In genomic region chr3:142828703-142829304, GRCh38 we compare ENCODE assay signal across 1 cellular context.
TF ChIP-seq lines count a peak whose summit lies in the region.

No MANE protein-coding gene starts in this region.

TF ChIP-seq in HepG2, 621 proteins besides CTCF, POLR2A, EP300 and RAD21 (continued from another document and continues in another):
- TF ChIP-seq MLXIP (CRISPR knock-in tag; IDR thresholded peaks at IDR 0.05; ENCODE audit: borderline replicate concordance) (no peak), ZNF296 (CRISPR knock-in tag; conservative IDR thresholded peaks at IDR 0.05) (no peak), ZNF260 (CRISPR knock-in tag; IDR thresholded peaks at IDR 0.05; ENCODE audit: borderline replicate concordance, low read depth) (no peak), FOXO1 (CRISPR knock-in tag; IDR thresholded peaks at IDR 0.05) (peak; percentile 45; the same call in 1 of the 2 replicates), ZKSCAN8 (CRISPR knock-in tag; IDR thresholded peaks at IDR 0.05; ENCODE audit: borderline replicate concordance) (peak; percentile 47; the same call in 1 of the 2 replicates), ZNF280D (CRISPR knock-in tag; IDR thresholded peaks at IDR 0.05) (peak; percentile 71; the same call in 1 of the 2 replicates), POGZ (CRISPR knock-in tag; IDR thresholded peaks at IDR 0.05) (peak; percentile 25; the same call in 1 of the 2 replicates), ZNF615 (CRISPR knock-in tag; IDR thresholded peaks at IDR 0.05; ENCODE audit: borderline replicate concordance) (no peak), FOXA3 (CRISPR knock-in tag; IDR thresholded peaks at IDR 0.05) (peak; percentile 40; the same call in 1 of the 2 replicates), ZNF614 (CRISPR knock-in tag; IDR thresholded peaks at IDR 0.05; ENCODE audit: borderline replicate concordance) (peak; percentile 55; the same call in 1 of the 2 replicates), TIGD3 (CRISPR knock-in tag; IDR thresholded peaks at IDR 0.05; ENCODE audit: borderline replicate concordance) (no peak), JUN (CRISPR knock-in tag; IDR thresholded peaks at IDR 0.05) (0 out of 2 replicates have a peak, but pooled peaks have one; percentile 22), ZNF207 (IDR thresholded peaks at IDR 0.05; ENCODE audit: borderline replicate concordance) (no peak), ZNF276 (CRISPR knock-in tag; IDR thresholded peaks at IDR 0.05; ENCODE audit: low read depth) (no peak), ZFX (CRISPR knock-in tag; IDR thresholded peaks at IDR 0.05; ENCODE audit: low read depth) (0 out of 2 replicates have a peak, but pooled peaks have one; percentile 18), KMT2A (CRISPR knock-in tag; IDR thresholded peaks at IDR 0.05) (0 out of 2 replicates have a peak, but pooled peaks have one; percentile 35), KDM3A (CRISPR knock-in tag; IDR thresholded peaks at IDR 0.05; ENCODE audit: low read depth) (no peak), MBNL3 (CRISPR knock-in tag; conservative IDR thresholded peaks at IDR 0.05) (no peak), ZNF343 (CRISPR knock-in tag; IDR thresholded peaks at IDR 0.05) (no peak), XRCC5 (optimal IDR thresholded peaks at IDR 0.05; ENCODE audit: low read length) (peak; percentile 77), CEBPG (CRISPR knock-in tag; IDR thresholded peaks at IDR 0.05) (peak; percentile 36; the same call in 1 of the 2 replicates), ZNF30 (CRISPR knock-in tag; IDR thresholded peaks at IDR 0.05) (no peak), CREBL2 (CRISPR knock-in tag; IDR thresholded peaks at IDR 0.05; ENCODE audit: borderline replicate concordance) (no peak), TBX2 (CRISPR knock-in tag; IDR thresholded peaks at IDR 0.05; ENCODE audit: borderline replicate concordance) (no peak; the same call in 1 of the 2 replicates), ZMYM4 (CRISPR knock-in tag; IDR thresholded peaks at IDR 0.05) (peak; percentile 62), STAG1 (CRISPR knock-in tag; IDR thresholded peaks at IDR 0.05) (peak; percentile 99), HOXA5 (CRISPR knock-in tag; IDR thresholded peaks at IDR 0.05) (no peak), YY1 (IDR thresholded peaks at IDR 0.05; ENCODE audit: insufficient read depth, insufficient replicate concordance, low read depth, low read length) (peak; percentile 41), ZNF619 (CRISPR knock-in tag; IDR thresholded peaks at IDR 0.05) (0 out of 2 replicates have a peak, but pooled peaks have one; percentile 59), ZBTB20 (CRISPR knock-in tag; IDR thresholded peaks at IDR 0.05; ENCODE audit: borderline replicate concordance, low read depth) (no peak), ZNF234 (CRISPR knock-in tag; conservative IDR thresholded peaks at IDR 0.05) (no peak), MXD3 (CRISPR knock-in tag; IDR thresholded peaks at IDR 0.05) (0 out of 2 replicates have a peak, but pooled peaks have one; percentile 31), GTF2F1 (IDR thresholded peaks at IDR 0.05; ENCODE audit: low read length) (no peak), SIX4 (CRISPR knock-in tag; IDR thresholded peaks at IDR 0.05) (no peak), ZNF101 (CRISPR knock-in tag; IDR thresholded peaks at IDR 0.05; ENCODE audit: borderline replicate concordance, low read depth) (no peak), ZNF3 (CRISPR knock-in tag; IDR thresholded peaks at IDR 0.05) (no peak), IRX3 (CRISPR knock-in tag; IDR thresholded peaks at IDR 0.05; ENCODE audit: borderline replicate concordance, low read depth) (no peak), DRAP1 (CRISPR knock-in tag; IDR thresholded peaks at IDR 0.05) (peak; percentile 40; the same call in 1 of the 2 replicates), ZSCAN25 (CRISPR knock-in tag; IDR thresholded peaks at IDR 0.05) (0 out of 2 replicates have a peak, but pooled peaks have one; percentile 35), SETDB1 (CRISPR knock-in tag; IDR thresholded peaks at IDR 0.05; ENCODE audit: borderline replicate concordance) (no peak), ZNF572 (CRISPR knock-in tag; IDR thresholded peaks at IDR 0.05) (0 out of 2 replicates have a peak, but pooled peaks have one; percentile 25), RBM22 (optimal IDR thresholded peaks at IDR 0.05; ENCODE audit: low read length) (no peak), THAP11 (CRISPR knock-in tag; IDR thresholded peaks at IDR 0.05) (0 out of 2 replicates have a peak, but pooled peaks have one; percentile 44), ZNF780A (CRISPR knock-in tag; IDR thresholded peaks at IDR 0.05) (no peak), TFE3 (CRISPR knock-in tag; IDR thresholded peaks at IDR 0.05) (0 out of 2 replicates have a peak, but pooled peaks have one; percentile 39), SALL2 (CRISPR knock-in tag; IDR thresholded peaks at IDR 0.05) (no peak), ZNF547 (CRISPR knock-in tag; IDR thresholded peaks at IDR 0.05) (no peak), ZNF672 (CRISPR knock-in tag; IDR thresholded peaks at IDR 0.05) (no peak), SOX13 (IDR thresholded peaks at IDR 0.05) (no peak), SOX13 (CRISPR knock-in tag; conservative IDR thresholded peaks at IDR 0.05 in 1 of 2, IDR thresholded peaks at IDR 0.05 in 1 of 2) (no peak), TEAD2 (CRISPR knock-in tag; IDR thresholded peaks at IDR 0.05) (no peak), SUZ12 (IDR thresholded peaks at IDR 0.05; ENCODE audit: low read depth, low read length) (no peak), MYPOP (CRISPR knock-in tag; IDR thresholded peaks at IDR 0.05) (no peak)
